8 cellular contexts compared by ENCODE assay signal in genomic region chr11:86192858-86193257, GRCh38. TPM values are rescaled to one million over a fixed set of nuclear protein-coding genes. Genes with fewer than 3 reads are reported as not detected.
DNase-seq lines count a peak whose midpoint lies in the region; ATAC-seq and TF ChIP-seq lines count a peak whose summit lies in the region.

No MANE protein-coding gene starts in this region.

- H3K27me3 Mint-ChIP-seq in stimulated activated naive B cell treated with anti-CD40 and anti-IgM and Interleukin-4, amounts not matched to agents 10 μg/mL and 1 μg/mL and 100 μg/mL, for 72 hours, result no peaks in the 10 kb centered on the region

- intact Hi-C loops in A673 (cut with micrococcal nuclease; ENCODE audit: unreplicated experiment), result loop anchor here (2.0 to 5.0 kb wide), 2 partner anchors 150 to 336 kb away; partner anchors contain the start of gene CCDC83

- CTCF ChIA-PET in A673 (lab: Charles Lee), result interaction anchor here (0.6 to 1.9 kb wide), 5 partner anchors 151 to 337 kb away, joined by 3 to 25 read pairs (median 6); partner anchors contain the start of gene CCDC83

- TF ChIP-seq CTCF in A673 (conservative IDR thresholded peaks at IDR 0.05; ENCODE audit: low read depth, low read length) (no peak), coronary artery (IDR thresholded peaks at IDR 0.05) (no peak), foreskin keratinocyte (conservative IDR thresholded peaks at IDR 0.05) (no peak)

- peaks cover 30 to 39% of the 10 kb centered on the region in 2 donors for H3K4me1 Mint-ChIP-seq in stimulated activated naive B cell treated with anti-CD40 and anti-IgM and Interleukin-4, amounts not matched to agents 10 μg/mL and 1 μg/mL and 100 μg/mL, for 72 hours

- DNase-seq in A673 (ENCODE audit: low spot score), result no peak
- DNase-seq in NCI-H2029 (lab: John Stamatoyannopoulos, UW), result peak; percentile 24
- DNase-seq in coronary artery (ENCODE audit: low spot score), result no peak
- no peak for DNase-seq in stimulated activated naive B cell treated with anti-CD40 and anti-IgM and Interleukin-4, amounts not matched to agents 10 μg/mL and 1 μg/mL and 100 μg/mL, for 72 hours
- DNase-seq in COLO829 (ENCODE audit: low spot score), result no peak
- no peak for DNase-seq in foreskin keratinocyte

- H3K4me1 ChIP-seq in A673 (ENCODE audit: insufficient read depth, low read length, poor library complexity, severe bottlenecking) (peaks cover 7% of the 10 kb centered on the region), foreskin keratinocyte (peaks cover 15% of the 10 kb centered on the region)

- ATAC-seq in GM21360 (IDR thresholded peaks at IDR 0.05; ENCODE audit: unreplicated experiment) (peak; percentile 19), foreskin keratinocyte (no peak), HG02852 (IDR thresholded peaks at IDR 0.05; ENCODE audit: unreplicated experiment) (no peak)
- peak; percentile 48 to 57 for ATAC-seq in stimulated activated naive B cell treated with anti-CD40 and anti-IgM and Interleukin-4, amounts not matched to agents 10 μg/mL and 1 μg/mL and 100 μg/mL, for 72 hours (replicated peaks)

- H3K36me3 ChIP-seq in A673 (ENCODE audit: insufficient read depth, low read length, poor library complexity, severe bottlenecking), result no peaks in the 10 kb centered on the region

- no TSS peak for BruUV-seq in A673 (replicated peaks; lab: Mats Ljungman, UMichigan)

- H3K27ac Mint-ChIP-seq in stimulated activated naive B cell treated with anti-CD40 and anti-IgM and Interleukin-4, amounts not matched to agents 10 μg/mL and 1 μg/mL and 100 μg/mL, for 72 hours, result peak overlapping the region; percentile 91

- POLR2A ChIA-PET in A673 (lab: Charles Lee; ENCODE audit: low non-redundant PET), result no interaction called here

- H3K27ac ChIP-seq in A673 (ENCODE audit: low read depth, low read length, poor library complexity, severe bottlenecking), result no peak overlapping the region
- H3K27ac ChIP-seq in coronary artery, result peak overlapping the region in 1 of 2 donors; percentile 68
- H3K27ac ChIP-seq in foreskin keratinocyte, result no peak overlapping the region

- no peaks in the 10 kb centered on the region for H3K9me3 ChIP-seq in A673 (ENCODE audit: low read depth, low read length, poor library complexity, severe bottlenecking)

- no peaks in the 10 kb centered on the region for H3K36me3 Mint-ChIP-seq in stimulated activated naive B cell treated with anti-CD40 and anti-IgM and Interleukin-4, amounts not matched to agents 10 μg/mL and 1 μg/mL and 100 μg/mL, for 72 hours

- peak overlapping the region; percentile 74 for H3K4me3 Mint-ChIP-seq in stimulated activated naive B cell treated with anti-CD40 and anti-IgM and Interleukin-4, amounts not matched to agents 10 μg/mL and 1 μg/mL and 100 μg/mL, for 72 hours

- H3K27me3 ChIP-seq in A673 (replicated peaks; ENCODE audit: insufficient read depth, low read depth, low read length, poor library complexity) (no peaks in the 10 kb centered on the region), foreskin keratinocyte (no peaks in the 10 kb centered on the region)

- peak overlapping the region; percentile 25 for H3K4me3 ChIP-seq in A673 (ENCODE audit: low read depth, low read length, poor library complexity, severe bottlenecking)
- H3K4me3 ChIP-seq in coronary artery, result peak overlapping the region; percentile 15

- peaks cover 0 to 4% of the 10 kb centered on the region in 2 donors for H3K9me3 Mint-ChIP-seq in stimulated activated naive B cell treated with anti-CD40 and anti-IgM and Interleukin-4, amounts not matched to agents 10 μg/mL and 1 μg/mL and 100 μg/mL, for 72 hours

RNA-seq across cellular contexts. Expression of gene EED, which starts 51.7 kb away (rescaled TPM):
- 37.5 and 43.4 TPM in 2 replicates for total RNA-seq in A673 (2021)
- total RNA-seq in foreskin keratinocyte, result 26.0 and 29.4 TPM in 2 replicates
- 19.2 and 22.3 TPM in 2 replicates for polyA plus RNA-seq in foreskin keratinocyte

Comparison
In these comparisons a context has a peak if more than half of its experiments do, and no peak if none do; other contexts are left out.
1. ATAC-seq: peak in GM21360 (single experiment) and stimulated activated naive B cell treated with anti-CD40 and anti-IgM and Interleukin-4, amounts not matched to agents 10 μg/mL and 1 μg/mL and 100 μg/mL, for 72 hours (2 of 2); none in foreskin keratinocyte (single experiment) and HG02852 (single experiment).